ENCODE assay signal across 1 cellular context in genomic region chr7:134458806-134459698, GRCh38.
TF ChIP-seq lines count a peak whose summit lies in the region.

TSS of gene AKR1B1 (minus strand) at chr7:134459100. CDS start at chr7:134459062, 38 bp downstream.

TF ChIP-seq in IMR-90, 13 proteins besides CTCF, POLR2A, EP300 and RAD21 (continued from another document):
- TF ChIP-seq ELK1 (IDR thresholded peaks at IDR 0.05; ENCODE audit: borderline replicate concordance, low read depth, low read length), result no peak
TF ChIP-seq in IMR-90: peak in this region for 3.
